1 cellular context compared by ENCODE assay signal in the genomic region with DNA sequence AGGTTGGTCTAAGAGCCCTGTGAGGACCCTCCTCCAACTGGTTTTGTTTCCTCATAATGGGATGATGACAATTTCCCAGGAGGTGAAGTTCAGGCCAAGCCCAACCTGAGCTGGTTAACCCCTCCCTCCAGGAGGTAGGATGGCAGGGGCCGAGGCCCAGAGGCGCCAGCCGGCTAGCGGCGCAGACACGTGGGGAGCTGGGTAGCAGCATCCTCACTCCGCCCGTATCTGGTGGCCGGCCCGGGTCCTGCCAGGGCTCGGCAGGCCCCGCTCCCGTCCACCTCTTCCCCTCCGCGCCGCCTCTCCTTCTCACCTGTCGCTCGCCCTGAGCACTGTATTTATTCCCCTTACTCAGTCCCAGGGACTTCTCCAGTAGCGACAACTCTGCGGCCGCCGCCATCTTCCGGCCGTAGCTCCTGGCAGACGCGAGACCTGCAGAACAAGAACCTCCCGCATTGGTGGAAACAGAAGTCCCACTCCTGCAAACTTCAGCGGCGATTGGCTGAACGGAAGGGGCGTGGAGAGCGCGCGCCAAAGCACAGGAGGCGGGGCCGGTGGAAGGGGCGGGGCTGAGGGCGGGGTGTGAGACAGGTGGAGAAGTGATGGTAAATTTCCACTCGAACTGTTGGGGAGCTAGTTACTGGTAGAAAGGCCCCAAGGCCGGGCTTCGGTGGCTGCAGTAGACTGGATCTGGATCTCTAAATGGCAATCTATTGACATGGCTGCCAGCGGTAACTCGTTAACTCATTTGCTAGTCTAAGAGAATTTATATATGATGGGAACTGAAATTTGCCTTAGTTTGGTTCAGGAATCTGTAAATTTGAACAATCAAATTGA.
TF ChIP-seq lines count a peak whose summit lies in the region.

A gene (minus strand): TSS at position 427 of the 837 bp plus-strand sequence. CDS start 27 bp downstream, at position 400.

TF ChIP-seq in HEK293, 187 proteins besides CTCF, POLR2A, EP300 and RAD21 (continued from another document and continues in another):
- TF ChIP-seq EGR2 (tag by site-specific recombination; IDR thresholded peaks at IDR 0.05; ENCODE audit: low read depth) (no peak), GLI4 (tag by site-specific recombination; IDR thresholded peaks at IDR 0.05) (no peak), ZNF248 (tag by site-specific recombination; IDR thresholded peaks at IDR 0.05) (no peak), ZNF501 (tag by site-specific recombination; IDR thresholded peaks at IDR 0.05) (peak; percentile 86), ZNF677 (tag by site-specific recombination; IDR thresholded peaks at IDR 0.05) (no peak), ZNF792 (tag by site-specific recombination; IDR thresholded peaks at IDR 0.05) (no peak), IKZF3 (tag by site-specific recombination; IDR thresholded peaks at IDR 0.05) (no peak), ZNF404 (tag by site-specific recombination; IDR thresholded peaks at IDR 0.05) (no peak), ZNF776 (tag by site-specific recombination; IDR thresholded peaks at IDR 0.05; ENCODE audit: borderline replicate concordance) (no peak), SCRT2 (tag by site-specific recombination; IDR thresholded peaks at IDR 0.05) (no peak; the same call in 1 of the 2 replicates), ZNF585B (tag by site-specific recombination; IDR thresholded peaks at IDR 0.05) (no peak), ZNF701 (tag by site-specific recombination; IDR thresholded peaks at IDR 0.05) (no peak), ZNF560 (tag by site-specific recombination; IDR thresholded peaks at IDR 0.05; ENCODE audit: borderline replicate concordance) (no peak), ZNF785 (tag by site-specific recombination; IDR thresholded peaks at IDR 0.05) (no peak), KLF7 (tag by site-specific recombination; IDR thresholded peaks at IDR 0.05; ENCODE audit: borderline replicate concordance) (peak; percentile 79; the same call in 1 of the 2 replicates), ZNF174 (tag by site-specific recombination; IDR thresholded peaks at IDR 0.05) (no peak), ZNF555 (tag by site-specific recombination; conservative IDR thresholded peaks at IDR 0.05) (no peak), ZNF529 (tag by site-specific recombination; IDR thresholded peaks at IDR 0.05; ENCODE audit: insufficient replicate concordance) (no peak), BCL11A (tag by site-specific recombination; IDR thresholded peaks at IDR 0.05; ENCODE audit: low read depth) (no peak), ZNF394 (tag by site-specific recombination; IDR thresholded peaks at IDR 0.05; ENCODE audit: borderline replicate concordance) (peak; percentile 56; the same call in 1 of the 2 replicates), ZNF670 (tag by site-specific recombination; IDR thresholded peaks at IDR 0.05; ENCODE audit: low read depth) (no peak), ZNF530 (tag by site-specific recombination; IDR thresholded peaks at IDR 0.05; ENCODE audit: low read depth) (no peak), ZNF76 (tag by site-specific recombination; IDR thresholded peaks at IDR 0.05; ENCODE audit: borderline replicate concordance, low read depth) (peak; percentile 83; the same call in 1 of the 2 replicates), KLF8 (tag by site-specific recombination; IDR thresholded peaks at IDR 0.05) (peak; percentile 83), SP7 (tag by site-specific recombination; IDR thresholded peaks at IDR 0.05) (peak; percentile 76), MEIS1 (CRISPR knock-in tag; IDR thresholded peaks at IDR 0.05; ENCODE audit: borderline replicate concordance) (no peak), ZNF561 (tag by site-specific recombination; IDR thresholded peaks at IDR 0.05; ENCODE audit: borderline replicate concordance) (peak; percentile 65), ZNF37A (tag by site-specific recombination; IDR thresholded peaks at IDR 0.05) (no peak), HOXA7 (CRISPR knock-in tag; IDR thresholded peaks at IDR 0.05; ENCODE audit: borderline replicate concordance) (no peak), ZNF112 (tag by site-specific recombination; IDR thresholded peaks at IDR 0.05) (no peak), KLF16 (tag by site-specific recombination; IDR thresholded peaks at IDR 0.05) (no peak; the same call in 1 of the 2 replicates), KLF9 (tag by site-specific recombination; IDR thresholded peaks at IDR 0.05; ENCODE audit: low read depth) (peak; percentile 94)
- TF ChIP-seq, protein P1, sequence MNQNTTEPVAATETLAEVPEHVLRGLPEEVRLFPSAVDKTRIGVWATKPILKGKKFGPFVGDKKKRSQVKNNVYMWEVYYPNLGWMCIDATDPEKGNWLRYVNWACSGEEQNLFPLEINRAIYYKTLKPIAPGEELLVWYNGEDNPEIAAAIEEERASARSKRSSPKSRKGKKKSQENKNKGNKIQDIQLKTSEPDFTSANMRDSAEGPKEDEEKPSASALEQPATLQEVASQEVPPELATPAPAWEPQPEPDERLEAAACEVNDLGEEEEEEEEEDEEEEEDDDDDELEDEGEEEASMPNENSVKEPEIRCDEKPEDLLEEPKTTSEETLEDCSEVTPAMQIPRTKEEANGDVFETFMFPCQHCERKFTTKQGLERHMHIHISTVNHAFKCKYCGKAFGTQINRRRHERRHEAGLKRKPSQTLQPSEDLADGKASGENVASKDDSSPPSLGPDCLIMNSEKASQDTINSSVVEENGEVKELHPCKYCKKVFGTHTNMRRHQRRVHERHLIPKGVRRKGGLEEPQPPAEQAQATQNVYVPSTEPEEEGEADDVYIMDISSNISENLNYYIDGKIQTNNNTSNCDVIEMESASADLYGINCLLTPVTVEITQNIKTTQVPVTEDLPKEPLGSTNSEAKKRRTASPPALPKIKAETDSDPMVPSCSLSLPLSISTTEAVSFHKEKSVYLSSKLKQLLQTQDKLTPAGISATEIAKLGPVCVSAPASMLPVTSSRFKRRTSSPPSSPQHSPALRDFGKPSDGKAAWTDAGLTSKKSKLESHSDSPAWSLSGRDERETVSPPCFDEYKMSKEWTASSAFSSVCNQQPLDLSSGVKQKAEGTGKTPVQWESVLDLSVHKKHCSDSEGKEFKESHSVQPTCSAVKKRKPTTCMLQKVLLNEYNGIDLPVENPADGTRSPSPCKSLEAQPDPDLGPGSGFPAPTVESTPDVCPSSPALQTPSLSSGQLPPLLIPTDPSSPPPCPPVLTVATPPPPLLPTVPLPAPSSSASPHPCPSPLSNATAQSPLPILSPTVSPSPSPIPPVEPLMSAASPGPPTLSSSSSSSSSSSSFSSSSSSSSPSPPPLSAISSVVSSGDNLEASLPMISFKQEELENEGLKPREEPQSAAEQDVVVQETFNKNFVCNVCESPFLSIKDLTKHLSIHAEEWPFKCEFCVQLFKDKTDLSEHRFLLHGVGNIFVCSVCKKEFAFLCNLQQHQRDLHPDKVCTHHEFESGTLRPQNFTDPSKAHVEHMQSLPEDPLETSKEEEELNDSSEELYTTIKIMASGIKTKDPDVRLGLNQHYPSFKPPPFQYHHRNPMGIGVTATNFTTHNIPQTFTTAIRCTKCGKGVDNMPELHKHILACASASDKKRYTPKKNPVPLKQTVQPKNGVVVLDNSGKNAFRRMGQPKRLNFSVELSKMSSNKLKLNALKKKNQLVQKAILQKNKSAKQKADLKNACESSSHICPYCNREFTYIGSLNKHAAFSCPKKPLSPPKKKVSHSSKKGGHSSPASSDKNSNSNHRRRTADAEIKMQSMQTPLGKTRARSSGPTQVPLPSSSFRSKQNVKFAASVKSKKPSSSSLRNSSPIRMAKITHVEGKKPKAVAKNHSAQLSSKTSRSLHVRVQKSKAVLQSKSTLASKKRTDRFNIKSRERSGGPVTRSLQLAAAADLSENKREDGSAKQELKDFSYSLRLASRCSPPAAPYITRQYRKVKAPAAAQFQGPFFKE (tag by site-specific recombination; IDR thresholded peaks at IDR 0.05; ENCODE audit: borderline replicate concordance), result no peak
- TF ChIP-seq, protein P2, sequence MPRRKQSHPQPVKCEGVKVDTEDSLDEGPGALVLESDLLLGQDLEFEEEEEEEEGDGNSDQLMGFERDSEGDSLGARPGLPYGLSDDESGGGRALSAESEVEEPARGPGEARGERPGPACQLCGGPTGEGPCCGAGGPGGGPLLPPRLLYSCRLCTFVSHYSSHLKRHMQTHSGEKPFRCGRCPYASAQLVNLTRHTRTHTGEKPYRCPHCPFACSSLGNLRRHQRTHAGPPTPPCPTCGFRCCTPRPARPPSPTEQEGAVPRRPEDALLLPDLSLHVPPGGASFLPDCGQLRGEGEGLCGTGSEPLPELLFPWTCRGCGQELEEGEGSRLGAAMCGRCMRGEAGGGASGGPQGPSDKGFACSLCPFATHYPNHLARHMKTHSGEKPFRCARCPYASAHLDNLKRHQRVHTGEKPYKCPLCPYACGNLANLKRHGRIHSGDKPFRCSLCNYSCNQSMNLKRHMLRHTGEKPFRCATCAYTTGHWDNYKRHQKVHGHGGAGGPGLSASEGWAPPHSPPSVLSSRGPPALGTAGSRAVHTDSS (tag by site-specific recombination; IDR thresholded peaks at IDR 0.05), result no peak
- TF ChIP-seq, protein P3, sequence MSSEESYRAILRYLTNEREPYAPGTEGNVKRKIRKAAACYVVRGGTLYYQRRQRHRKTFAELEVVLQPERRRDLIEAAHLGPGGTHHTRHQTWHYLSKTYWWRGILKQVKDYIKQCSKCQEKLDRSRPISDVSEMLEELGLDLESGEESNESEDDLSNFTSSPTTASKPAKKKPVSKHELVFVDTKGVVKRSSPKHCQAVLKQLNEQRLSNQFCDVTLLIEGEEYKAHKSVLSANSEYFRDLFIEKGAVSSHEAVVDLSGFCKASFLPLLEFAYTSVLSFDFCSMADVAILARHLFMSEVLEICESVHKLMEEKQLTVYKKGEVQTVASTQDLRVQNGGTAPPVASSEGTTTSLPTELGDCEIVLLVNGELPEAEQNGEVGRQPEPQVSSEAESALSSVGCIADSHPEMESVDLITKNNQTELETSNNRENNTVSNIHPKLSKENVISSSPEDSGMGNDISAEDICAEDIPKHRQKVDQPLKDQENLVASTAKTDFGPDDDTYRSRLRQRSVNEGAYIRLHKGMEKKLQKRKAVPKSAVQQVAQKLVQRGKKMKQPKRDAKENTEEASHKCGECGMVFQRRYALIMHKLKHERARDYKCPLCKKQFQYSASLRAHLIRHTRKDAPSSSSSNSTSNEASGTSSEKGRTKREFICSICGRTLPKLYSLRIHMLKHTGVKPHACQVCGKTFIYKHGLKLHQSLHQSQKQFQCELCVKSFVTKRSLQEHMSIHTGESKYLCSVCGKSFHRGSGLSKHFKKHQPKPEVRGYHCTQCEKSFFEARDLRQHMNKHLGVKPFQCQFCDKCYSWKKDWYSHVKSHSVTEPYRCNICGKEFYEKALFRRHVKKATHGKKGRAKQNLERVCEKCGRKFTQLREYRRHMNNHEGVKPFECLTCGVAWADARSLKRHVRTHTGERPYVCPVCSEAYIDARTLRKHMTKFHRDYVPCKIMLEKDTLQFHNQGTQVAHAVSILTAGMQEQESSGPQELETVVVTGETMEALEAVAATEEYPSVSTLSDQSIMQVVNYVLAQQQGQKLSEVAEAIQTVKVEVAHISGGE (tag by site-specific recombination; conservative IDR thresholded peaks at IDR 0.05; ENCODE audit: low read depth), result peak; percentile 27; the same call in 1 of the 2 replicates
- TF ChIP-seq, protein P4, sequence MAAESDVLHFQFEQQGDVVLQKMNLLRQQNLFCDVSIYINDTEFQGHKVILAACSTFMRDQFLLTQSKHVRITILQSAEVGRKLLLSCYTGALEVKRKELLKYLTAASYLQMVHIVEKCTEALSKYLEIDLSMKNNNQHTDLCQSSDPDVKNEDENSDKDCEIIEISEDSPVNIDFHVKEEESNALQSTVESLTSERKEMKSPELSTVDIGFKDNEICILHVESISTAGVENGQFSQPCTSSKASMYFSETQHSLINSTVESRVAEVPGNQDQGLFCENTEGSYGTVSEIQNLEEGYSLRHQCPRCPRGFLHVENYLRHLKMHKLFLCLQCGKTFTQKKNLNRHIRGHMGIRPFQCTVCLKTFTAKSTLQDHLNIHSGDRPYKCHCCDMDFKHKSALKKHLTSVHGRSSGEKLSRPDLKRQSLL (tag by site-specific recombination; IDR thresholded peaks at IDR 0.05), result no peak
- TF ChIP-seq, protein P5, sequence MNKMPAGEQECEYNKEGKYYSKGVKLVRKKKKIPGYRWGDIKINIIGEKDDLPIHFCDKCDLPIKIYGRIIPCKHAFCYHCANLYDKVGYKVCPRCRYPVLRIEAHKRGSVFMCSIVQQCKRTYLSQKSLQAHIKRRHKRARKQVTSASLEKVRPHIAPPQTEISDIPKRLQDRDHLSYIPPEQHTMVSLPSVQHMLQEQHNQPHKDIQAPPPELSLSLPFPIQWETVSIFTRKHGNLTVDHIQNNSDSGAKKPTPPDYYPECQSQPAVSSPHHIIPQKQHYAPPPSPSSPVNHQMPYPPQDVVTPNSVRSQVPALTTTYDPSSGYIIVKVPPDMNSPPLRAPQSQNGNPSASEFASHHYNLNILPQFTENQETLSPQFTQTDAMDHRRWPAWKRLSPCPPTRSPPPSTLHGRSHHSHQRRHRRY (tag by site-specific recombination; IDR thresholded peaks at IDR 0.05), result no peak
- TF ChIP-seq, protein P6, sequence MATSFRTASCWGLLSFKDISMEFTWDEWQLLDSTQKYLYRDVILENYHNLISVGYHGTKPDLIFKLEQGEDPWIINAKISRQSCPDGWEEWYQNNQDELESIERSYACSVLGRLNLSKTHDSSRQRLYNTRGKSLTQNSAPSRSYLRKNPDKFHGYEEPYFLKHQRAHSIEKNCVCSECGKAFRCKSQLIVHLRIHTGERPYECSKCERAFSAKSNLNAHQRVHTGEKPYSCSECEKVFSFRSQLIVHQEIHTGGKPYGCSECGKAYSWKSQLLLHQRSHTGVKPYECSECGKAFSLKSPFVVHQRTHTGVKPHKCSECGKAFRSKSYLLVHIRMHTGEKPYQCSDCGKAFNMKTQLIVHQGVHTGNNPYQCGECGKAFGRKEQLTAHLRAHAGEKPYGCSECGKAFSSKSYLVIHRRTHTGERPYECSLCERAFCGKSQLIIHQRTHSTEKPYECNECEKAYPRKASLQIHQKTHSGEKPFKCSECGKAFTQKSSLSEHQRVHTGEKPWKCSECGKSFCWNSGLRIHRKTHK (tag by site-specific recombination; IDR thresholded peaks at IDR 0.05), result no peak
- TF ChIP-seq, protein P7, sequence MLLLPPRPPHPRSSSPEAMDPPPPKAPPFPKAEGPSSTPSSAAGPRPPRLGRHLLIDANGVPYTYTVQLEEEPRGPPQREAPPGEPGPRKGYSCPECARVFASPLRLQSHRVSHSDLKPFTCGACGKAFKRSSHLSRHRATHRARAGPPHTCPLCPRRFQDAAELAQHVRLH (tag by site-specific recombination; IDR thresholded peaks at IDR 0.05), result no peak
- TF ChIP-seq, protein P8, sequence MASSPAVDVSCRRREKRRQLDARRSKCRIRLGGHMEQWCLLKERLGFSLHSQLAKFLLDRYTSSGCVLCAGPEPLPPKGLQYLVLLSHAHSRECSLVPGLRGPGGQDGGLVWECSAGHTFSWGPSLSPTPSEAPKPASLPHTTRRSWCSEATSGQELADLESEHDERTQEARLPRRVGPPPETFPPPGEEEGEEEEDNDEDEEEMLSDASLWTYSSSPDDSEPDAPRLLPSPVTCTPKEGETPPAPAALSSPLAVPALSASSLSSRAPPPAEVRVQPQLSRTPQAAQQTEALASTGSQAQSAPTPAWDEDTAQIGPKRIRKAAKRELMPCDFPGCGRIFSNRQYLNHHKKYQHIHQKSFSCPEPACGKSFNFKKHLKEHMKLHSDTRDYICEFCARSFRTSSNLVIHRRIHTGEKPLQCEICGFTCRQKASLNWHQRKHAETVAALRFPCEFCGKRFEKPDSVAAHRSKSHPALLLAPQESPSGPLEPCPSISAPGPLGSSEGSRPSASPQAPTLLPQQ (tag by site-specific recombination; IDR thresholded peaks at IDR 0.05), result peak; percentile 74; the same call in 1 of the 2 replicates
